Comparison of ENCODE assay signal across 9 cellular contexts in genomic region chr12:32444895-32445294, GRCh38. TPM values are rescaled to one million over a fixed set of nuclear protein-coding genes. Genes with fewer than 3 reads are reported as not detected.
A peak's percentile ranks its signal among the peaks of the same experiment; 100 is the strongest.
DNase-seq lines count a peak whose midpoint lies in the region; ATAC-seq, FAIRE-seq and TF ChIP-seq lines count a peak whose summit lies in the region.
"Had no signal": no experiment of that assay in that cellular context is flagged by ENCODE, and none has a peak within 500 bp of the region (broad histone marks: within the 10 kb centered on the region; RNA-seq: fewer than 3 reads in every experiment).

No MANE protein-coding gene starts in this region.

- CTCF ChIA-PET in K562 (lab: Yijun Ruan, JAX; ENCODE audit: low intra/inter-chr PET ratio): no interaction called here

- H3K27me3 ChIP-seq in K562 (ENCODE audit: control insufficient read depth in 2 of 2, insufficient read depth in 2 of 2, low read length in 2 of 2): peaks cover 8 to 17% of the 10 kb centered on the region in 2 experiments; a peak in 4 of 5 replicates
- H3K27me3 ChIP-seq in mesendoderm (ENCODE audit: insufficient read depth, low read length, poor library complexity): no peaks in the 10 kb centered on the region

- no peak overlapping the region for H4K5ac ChIP-seq in mesendoderm (ENCODE audit: low read length)

- no peak for FAIRE-seq in K562 (lab: Jason Lieb, UNC)

- H3K4ac ChIP-seq in mesendoderm (ENCODE audit: low read depth, low read length): no peak overlapping the region

- POLR2A ChIA-PET in K562 (lab: Yijun Ruan, JAX): no interaction called here

- no TSS peak for BruUV-seq in K562 (replicated peaks; lab: Mats Ljungman, UMichigan)

- no peak overlapping the region for H2BK15ac ChIP-seq in mesendoderm (replicated peaks; ENCODE audit: low read depth)

- H2AK5ac ChIP-seq in mesendoderm (ENCODE audit: low read length): no peak overlapping the region

- no peak for TF ChIP-seq CTCF in K562 (IDR thresholded peaks at IDR 0.05 in 2 of 3, conservative IDR thresholded peaks at IDR 0.05 in 1 of 3; ENCODE audit: insufficient read depth in 2 of 3, low read depth in 1 of 3, low read length in 3 of 3)

- H3K79me2 ChIP-seq in K562 (ENCODE audit: control insufficient read depth, insufficient read depth, low read length) (no peaks in the 10 kb centered on the region), mesendoderm (ENCODE audit: control insufficient read depth, insufficient read depth, low read length) (peaks cover 53% of the 10 kb centered on the region)

- TF ChIP-seq POLR2A in K562 (conservative IDR thresholded peaks at IDR 0.05): no peak

- no peak overlapping the region for H3K23ac ChIP-seq in mesendoderm (ENCODE audit: low read length)

- peak; percentile 86 for DNase-seq in EL
- DNase-seq in NCI-H1105 (lab: John Stamatoyannopoulos, UW): peak; percentile 43
- peak in 1 of 4 experiments; percentile 11 for DNase-seq in K562 (ENCODE audit: extremely low read depth in 1 of 4, low spot score in 3 of 4)
- DNase-seq in mesendoderm: peak; percentile 92
- no peak for DNase-seq in activated CD4-positive, alpha-beta T cell treated with anti-CD3 and anti-CD28 coated beads for 48 hours
- DNase-seq in T-helper 9 cell: no peak
- DNase-seq: activated naive CD4-positive, alpha-beta T cell treated with anti-CD3 and anti-CD28 coated beads, Interleukin-2, amount 10 ng/mL, durations not matched to agents 7 days and 5 days had no signal

- no peak overlapping the region for H3K9ac ChIP-seq in K562 (ENCODE audit: insufficient read depth in 1 of 2, low read depth in 2 of 2, low read length in 2 of 2)
- H3K9ac ChIP-seq in mesendoderm (ENCODE audit: low read length): no peak overlapping the region

- no peaks in the 10 kb centered on the region for H3K9me3 ChIP-seq in K562 (replicated peaks; ENCODE audit: control insufficient read depth, insufficient read depth, low read depth, low read length)

- H3K79me1 ChIP-seq in mesendoderm (ENCODE audit: low read length): peaks cover 6% of the 10 kb centered on the region

- no peak for TF ChIP-seq EP300 in K562 (IDR thresholded peaks at IDR 0.05; ENCODE audit: low read length)

- in situ Hi-C loops in K562 (cut with MboI): no loop called here

- H2BK120ac ChIP-seq in mesendoderm (ENCODE audit: low read depth, low read length): no peak overlapping the region

- no peak overlapping the region for H3K18ac ChIP-seq in mesendoderm (ENCODE audit: low read length)

- no peak overlapping the region for H3K27ac ChIP-seq in K562 (ENCODE audit: extremely low read depth, low read depth, low read length)
- no peak overlapping the region for H3K27ac ChIP-seq in mesendoderm (ENCODE audit: low read depth, low read length)

- WGBS in K562 (ENCODE audit: insufficient coverage, low coverage, missing lambda C conversion rate): 3% methylated on average over 2 of the region's 2 CpGs
- WGBS in mesendoderm (ENCODE audit: extremely low coverage, insufficient coverage, low lambda C conversion rate): 100% methylated on average over 1 of the region's 2 CpGs

- intact Hi-C loops in K562 (cut with micrococcal nuclease): no loop called here

- H3K36me3 ChIP-seq in K562 (ENCODE audit: control insufficient read depth, insufficient read depth, low read length): no peaks in the 10 kb centered on the region
- H3K36me3 ChIP-seq in mesendoderm (ENCODE audit: control insufficient read depth, insufficient read depth, low read length): no peaks in the 10 kb centered on the region

- no peak overlapping the region for H3K56ac ChIP-seq in mesendoderm (ENCODE audit: low read length)

- no peak for ATAC-seq in K562
- no peak for ATAC-seq in HG02840 (IDR thresholded peaks at IDR 0.05; ENCODE audit: low FRiP score, unreplicated experiment)
- no peak for ATAC-seq in HG02870 (IDR thresholded peaks at IDR 0.05; ENCODE audit: unreplicated experiment)

- no peaks in the 10 kb centered on the region for H3K9me1 ChIP-seq in K562 (ENCODE audit: control insufficient read depth, insufficient read depth, low read length)

- H4K20me1 ChIP-seq in K562 (replicated peaks; ENCODE audit: control insufficient read depth, insufficient read depth, low read length): no peaks in the 10 kb centered on the region

- H2AFZ ChIP-seq in K562 (ENCODE audit: low read depth, low read length): no peak overlapping the region

- no peak overlapping the region for H4K8ac ChIP-seq in mesendoderm (ENCODE audit: low read depth, low read length)

- H3K4me1 ChIP-seq in K562 (replicated peaks in 1 of 2; ENCODE audit: control insufficient read depth in 2 of 2, insufficient read depth in 2 of 2, low read length in 2 of 2) (0 out of 5 replicates have a peak, but pooled peaks cover 0 to 4% of the 10 kb centered on the region in 2 experiments), mesendoderm (ENCODE audit: control insufficient read depth, low read depth, low read length) (peaks cover 13% of the 10 kb centered on the region)

- no peak overlapping the region for H2BK5ac ChIP-seq in mesendoderm (ENCODE audit: low read length)

- H3K4me3 ChIP-seq in K562 (no peak overlapping the region), mesendoderm (ENCODE audit: low read length) (no peak overlapping the region)

- no peak for TF ChIP-seq RAD21 in K562 (CRISPR knock-in tag; conservative IDR thresholded peaks at IDR 0.05 in 1 of 2, IDR thresholded peaks at IDR 0.05 in 1 of 2)

- H3K4me2 ChIP-seq in K562 (ENCODE audit: insufficient read depth, low read length) (no peak overlapping the region), mesendoderm (ENCODE audit: low read length) (no peak overlapping the region)

TF ChIP-seq in K562, 482 proteins besides CTCF, POLR2A, EP300 and RAD21:
- TF ChIP-seq NR2C2 (CRISPR knock-in tag; IDR thresholded peaks at IDR 0.05) (no peak), NR2C2 (tag; IDR thresholded peaks at IDR 0.05) (peak; percentile 44; the same call in 1 of the 2 replicates), ZNF212 (CRISPR knock-in tag; IDR thresholded peaks at IDR 0.05) (no peak), NFIC (IDR thresholded peaks at IDR 0.05) (peak; percentile 77)

RNA-seq across cellular contexts. Expression of gene FGD4, which starts 45.5 kb away (rescaled TPM):
- total RNA-seq in K562 (2011; cell fraction: chromatin; rRNA removed; ENCODE audit: low replicate concordance): 0.88 and 1.0 TPM in 2 replicates
- 0.26 and 0.33 TPM in 2 replicates for total RNA-seq in K562 (2011; cell fraction: nucleolus; rRNA removed)
- total RNA-seq in K562 (2011; cell fraction: nucleoplasm; rRNA removed): 0.22 and 0.76 TPM in 2 replicates
- total RNA-seq in K562 (2014; rRNA removed) (0.05 and 0.78 TPM in 2 replicates), K562 (2014; rRNA removed; fragmentation: Illumina TruSeq; extraction: Trizol) (0.35 and 0.51 TPM in 2 replicates), K562 (2015; rRNA removed; fragmentation: Illumina TruSeq; extraction: Trizol) (0.19 and 0.36 TPM in 2 replicates), K562 (2021) (0.22 and 0.83 TPM in 2 replicates)
- polyA plus RNA-seq in K562 (2011; rRNA removed) (0.46 and 1.2 TPM in 2 replicates), K562 (2014; fragmentation: Illumina TruSeq; extraction: Trizol) (0.21 and 0.27 TPM in 2 replicates), K562 (2014; fragmentation: Nextera tagmentation; extraction: Ambion mirVana) (under 1 TPM; 0.08 to 0.10 TPM), K562 (2014; rRNA removed) (0.03 and 0.44 TPM in 2 replicates)
- polyA plus RNA-seq in K562 (2011; cell fraction: cytosol; rRNA removed): 0.16 and 0.34 TPM in 2 replicates
- 0.20 and 1.1 TPM in 2 replicates for polyA plus RNA-seq in K562 (2011; cell fraction: nucleus; rRNA removed)
- 0.14 and 0.22 TPM in 2 replicates for polyA plus RNA-seq in K562 (2012)
- 1.1 and 4.9 TPM in 2 replicates for polyA minus RNA-seq in K562 (2011; rRNA and poly(A)+ RNA removed)
- 1.9 TPM in 1 of 2 replicates, not detected in the other for polyA minus RNA-seq in K562 (2011; cell fraction: cytosol; rRNA and poly(A)+ RNA removed)
- polyA minus RNA-seq in K562 (2011; cell fraction: nucleus; rRNA and poly(A)+ RNA removed): 0.13 and 2.7 TPM in 2 replicates
- polyA plus RNA-seq in mesendoderm (2013, experiment 1 of 2): 8.2 TPM
- 9.0 TPM for polyA plus RNA-seq in mesendoderm (2013, experiment 2 of 2)

Comparison
In these comparisons a context has a peak if more than half of its experiments do, and no peak if none do; other contexts are left out.
1. DNase-seq: peak in EL (single experiment), NCI-H1105 (single experiment) and mesendoderm (single experiment); none in activated CD4-positive, alpha-beta T cell treated with anti-CD3 and anti-CD28 coated beads for 48 hours (single experiment) and T-helper 9 cell (single experiment).